In genomic region chr12:130160711-130161231, GRCh38 we compare ENCODE assay signal across 1 cellular context.
TF ChIP-seq lines count a peak whose summit lies in the region.

No MANE protein-coding gene starts in this region.

TF ChIP-seq in GM23338, 12 proteins besides CTCF, POLR2A, EP300 and RAD21 (continued from another document):
- TF ChIP-seq, protein P1, sequence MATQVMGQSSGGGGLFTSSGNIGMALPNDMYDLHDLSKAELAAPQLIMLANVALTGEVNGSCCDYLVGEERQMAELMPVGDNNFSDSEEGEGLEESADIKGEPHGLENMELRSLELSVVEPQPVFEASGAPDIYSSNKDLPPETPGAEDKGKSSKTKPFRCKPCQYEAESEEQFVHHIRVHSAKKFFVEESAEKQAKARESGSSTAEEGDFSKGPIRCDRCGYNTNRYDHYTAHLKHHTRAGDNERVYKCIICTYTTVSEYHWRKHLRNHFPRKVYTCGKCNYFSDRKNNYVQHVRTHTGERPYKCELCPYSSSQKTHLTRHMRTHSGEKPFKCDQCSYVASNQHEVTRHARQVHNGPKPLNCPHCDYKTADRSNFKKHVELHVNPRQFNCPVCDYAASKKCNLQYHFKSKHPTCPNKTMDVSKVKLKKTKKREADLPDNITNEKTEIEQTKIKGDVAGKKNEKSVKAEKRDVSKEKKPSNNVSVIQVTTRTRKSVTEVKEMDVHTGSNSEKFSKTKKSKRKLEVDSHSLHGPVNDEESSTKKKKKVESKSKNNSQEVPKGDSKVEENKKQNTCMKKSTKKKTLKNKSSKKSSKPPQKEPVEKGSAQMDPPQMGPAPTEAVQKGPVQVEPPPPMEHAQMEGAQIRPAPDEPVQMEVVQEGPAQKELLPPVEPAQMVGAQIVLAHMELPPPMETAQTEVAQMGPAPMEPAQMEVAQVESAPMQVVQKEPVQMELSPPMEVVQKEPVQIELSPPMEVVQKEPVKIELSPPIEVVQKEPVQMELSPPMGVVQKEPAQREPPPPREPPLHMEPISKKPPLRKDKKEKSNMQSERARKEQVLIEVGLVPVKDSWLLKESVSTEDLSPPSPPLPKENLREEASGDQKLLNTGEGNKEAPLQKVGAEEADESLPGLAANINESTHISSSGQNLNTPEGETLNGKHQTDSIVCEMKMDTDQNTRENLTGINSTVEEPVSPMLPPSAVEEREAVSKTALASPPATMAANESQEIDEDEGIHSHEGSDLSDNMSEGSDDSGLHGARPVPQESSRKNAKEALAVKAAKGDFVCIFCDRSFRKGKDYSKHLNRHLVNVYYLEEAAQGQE (IDR thresholded peaks at IDR 0.05; ENCODE audit: unreplicated experiment) = no peak
- TF ChIP-seq STAT1 (IDR thresholded peaks at IDR 0.05; ENCODE audit: unreplicated experiment) (no peak), POLR2AphosphoS5 (IDR thresholded peaks at IDR 0.05; ENCODE audit: low read depth) (no peak), ZNF331 (CRISPR knock-in tag; IDR thresholded peaks at IDR 0.05; ENCODE audit: low read depth) (no peak), EZH2phosphoT487 (IDR thresholded peaks at IDR 0.05; ENCODE audit: unreplicated experiment) (no peak), ZNF462 (CRISPR knock-in tag; IDR thresholded peaks at IDR 0.05) (no peak), ZNF114 (CRISPR knock-in tag; IDR thresholded peaks at IDR 0.05) (no peak), CREB1 (CRISPR knock-in tag; IDR thresholded peaks at IDR 0.05; ENCODE audit: low read depth) (no peak), NANOG (IDR thresholded peaks at IDR 0.05; ENCODE audit: borderline replicate concordance) (no peak)
